15 cellular contexts compared by ENCODE assay signal in the genomic region with DNA sequence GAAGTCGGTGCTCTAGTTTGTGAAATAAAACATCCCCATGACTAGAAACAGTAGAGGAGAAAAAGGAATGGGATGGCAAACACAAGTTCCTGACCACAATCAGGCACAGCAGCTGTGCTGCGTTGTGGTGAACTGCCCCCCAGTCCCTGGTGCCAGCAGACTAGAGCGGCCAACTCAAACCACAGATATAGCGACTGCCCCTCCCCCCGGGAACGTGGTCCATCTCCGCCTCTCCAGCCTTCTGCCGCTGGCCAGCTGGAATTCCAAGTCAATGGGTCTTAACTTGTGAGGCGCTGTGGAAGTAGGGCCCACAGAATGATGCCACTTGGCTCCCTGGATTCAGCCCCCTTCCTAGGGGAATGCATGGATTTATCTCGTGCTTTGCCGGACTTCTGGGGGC. TPM values are rescaled to one million over a fixed set of nuclear protein-coding genes. Genes with fewer than 3 reads are reported as not detected.
DNase-seq lines count a peak whose midpoint lies in the region; ATAC-seq and TF ChIP-seq lines count a peak whose summit lies in the region.
"Had no signal": no experiment of that assay in that cellular context is flagged by ENCODE, and none has a peak within 500 bp of the region (broad histone marks: within the 10 kb centered on the region; RNA-seq: fewer than 3 reads in every experiment).

No MANE protein-coding gene starts in this region.

- no peak overlapping the region for H3K27ac ChIP-seq in right cardiac atrium (ENCODE audit: low read length)
- no peak overlapping the region for H3K27ac ChIP-seq in A673 (ENCODE audit: low read depth, low read length, poor library complexity, severe bottlenecking)
- H3K27ac ChIP-seq: BLaER1 treated with 17β-estradiol and CSF1 and Interleukin-3, amounts not matched to agents 10 nM and 100 nM had no signal

- H3K27ac Mint-ChIP-seq in chondrocyte (ENCODE audit: unreplicated experiment), result no peak overlapping the region
- H3K27ac Mint-ChIP-seq: CD4-positive, CD25-positive, alpha-beta regulatory T cell had no signal

- H3K36me3 ChIP-seq in A673 (ENCODE audit: insufficient read depth, low read length, poor library complexity, severe bottlenecking), result no peaks in the 10 kb centered on the region
- H3K36me3 ChIP-seq: BLaER1 treated with 17β-estradiol and CSF1 and Interleukin-3, amounts not matched to agents 10 nM and 100 nM had no signal

- H3K4me3 ChIP-seq in right cardiac atrium (ENCODE audit: low read length), result no peak overlapping the region
- no peak overlapping the region for H3K4me3 ChIP-seq in A673 (ENCODE audit: low read depth, low read length, poor library complexity, severe bottlenecking)
- H3K4me3 ChIP-seq: BLaER1 treated with 17β-estradiol and CSF1 and Interleukin-3, amounts not matched to agents 10 nM and 100 nM had no signal

- no peaks in the 10 kb centered on the region for H3K27me3 Mint-ChIP-seq in chondrocyte (ENCODE audit: low read depth)

- POLR2A ChIA-PET in A673 (lab: Charles Lee; ENCODE audit: low non-redundant PET), result interaction anchor here (0.6 kb wide), 1 partner anchor 767 kb away, joined by 6 read pairs; no protein-coding TSS in a partner anchor

- intact Hi-C loops in right cardiac atrium (cut with DNase I), result no loop called here
- intact Hi-C loops in left cardiac atrium (cut with DNase I), result no loop called here
- intact Hi-C loops in posterior vena cava (cut with DNase I), result no loop called here
- intact Hi-C loops in A673 (cut with micrococcal nuclease; ENCODE audit: unreplicated experiment), result no loop called here

- H3K4me1 ChIP-seq in right cardiac atrium (ENCODE audit: control insufficient read depth, insufficient read depth, low read length), result no peaks in the 10 kb centered on the region
- no peaks in the 10 kb centered on the region for H3K4me1 ChIP-seq in A673 (ENCODE audit: insufficient read depth, low read length, poor library complexity, severe bottlenecking)
- H3K4me1 ChIP-seq: BLaER1 treated with 17β-estradiol and CSF1 and Interleukin-3, amounts not matched to agents 10 nM and 100 nM had no signal

- H3K27me3 ChIP-seq in right cardiac atrium (ENCODE audit: control insufficient read depth, insufficient read depth) (no peaks in the 10 kb centered on the region), A673 (replicated peaks; ENCODE audit: insufficient read depth, low read depth, low read length, poor library complexity) (no peaks in the 10 kb centered on the region)
- H3K27me3 ChIP-seq: BLaER1 treated with 17β-estradiol and CSF1 and Interleukin-3, amounts not matched to agents 10 nM and 100 nM had no signal

- peak in 2 of 3 donors; percentile 17 to 40 for DNase-seq in right cardiac atrium
- DNase-seq in left cardiac atrium, result no peak
- DNase-seq in chondrocyte (ENCODE audit: low spot score), result peak; percentile 85
- peak; percentile 48 for DNase-seq in posterior vena cava (ENCODE audit: low spot score)
- DNase-seq in activated CD4-positive, CD25-positive, alpha-beta regulatory T cell treated with anti-CD3 and anti-CD28 coated beads, Interleukin-2, amount 50 U/mL, for 72 hours, result no peak
- no peak for DNase-seq in putamen (ENCODE audit: low spot score)
- DNase-seq in A673 (ENCODE audit: low spot score), result no peak
- DNase-seq: 8988T; ACHN; Calu3; CD4-positive, CD25-positive, alpha-beta regulatory T cell; DMS 273 treated with DMSO at 0.1 percent for 48 hours; H7; IMR-90 had no signal

- CTCF ChIA-PET in A673 (lab: Charles Lee), result no interaction called here

- no peaks in the 10 kb centered on the region for H3K4me1 Mint-ChIP-seq in chondrocyte (ENCODE audit: low read depth)
- H3K4me1 Mint-ChIP-seq: CD4-positive, CD25-positive, alpha-beta regulatory T cell had no signal

- BruUV-seq in A673 (replicated peaks; lab: Mats Ljungman, UMichigan), result no TSS peak

- 77% methylated on average over 11 of the region's 11 CpGs for WGBS in right cardiac atrium

- ATAC-seq in right cardiac atrium (no peak), left cardiac atrium (no peak)

- TF ChIP-seq CTCF in chondrocyte (IDR thresholded peaks at IDR 0.05), result no peak
- TF ChIP-seq CTCF in A673 (conservative IDR thresholded peaks at IDR 0.05; ENCODE audit: low read depth, low read length), result no peak

- no peak overlapping the region for H3K4me3 Mint-ChIP-seq in chondrocyte (ENCODE audit: unreplicated experiment)
- H3K4me3 Mint-ChIP-seq: CD4-positive, CD25-positive, alpha-beta regulatory T cell had no signal

- H3K36me3 Mint-ChIP-seq in chondrocyte (ENCODE audit: low read depth), result peaks cover 10% of the 10 kb centered on the region
- H3K36me3 Mint-ChIP-seq: CD4-positive, CD25-positive, alpha-beta regulatory T cell had no signal

- H3K9me3 Mint-ChIP-seq in chondrocyte (ENCODE audit: low read depth), result peaks cover 38% of the 10 kb centered on the region

- H3K9me3 ChIP-seq in right cardiac atrium (ENCODE audit: control insufficient read depth, low read length) (no peaks in the 10 kb centered on the region), A673 (ENCODE audit: low read depth, low read length, poor library complexity, severe bottlenecking) (no peaks in the 10 kb centered on the region)

RNA-seq across cellular contexts. Expression of gene ZNF678, which starts 41.6 kb away (rescaled TPM):
- total RNA-seq in right cardiac atrium, result 1 to 10 TPM; 3.4 to 6.1 (median 4.2) TPM
- 0.95 TPM for polyA plus RNA-seq in right cardiac atrium
- 1 to 10 TPM; 3.9 to 4.7 TPM for total RNA-seq in left cardiac atrium
- 4.2 to 6.3 TPM (median 4.6 TPM) in 3 replicates for total RNA-seq in chondrocyte
- 1 to 10 TPM; 5.6 to 6.2 TPM for total RNA-seq in posterior vena cava
- 10.2 and 10.9 TPM in 2 replicates for total RNA-seq in A673 (2021)

Comparison
In these comparisons a context has a peak if more than half of its experiments do, and no peak if none do; other contexts are left out.
1. DNase-seq: peak in right cardiac atrium (2 of 3), chondrocyte (single experiment) and posterior vena cava (single experiment); none in left cardiac atrium (single experiment), activated CD4-positive, CD25-positive, alpha-beta regulatory T cell treated with anti-CD3 and anti-CD28 coated beads, Interleukin-2, amount 50 U/mL, for 72 hours (single experiment), putamen (single experiment) and A673 (single experiment).